8 cellular contexts compared by ENCODE assay signal in genomic region chr13:21176195-21176981, GRCh38. TPM values are rescaled to one million over a fixed set of nuclear protein-coding genes. Genes with fewer than 3 reads are reported as not detected.
A peak's percentile ranks its signal among the peaks of the same experiment; 100 is the strongest.
DNase-seq lines count a peak whose midpoint lies in the region; ATAC-seq and TF ChIP-seq lines count a peak whose summit lies in the region.

Gene MRPL57 (plus strand): TSS chr13:21176658. CDS start chr13:21176917, 259 bp downstream.
Gene SKA3 (minus strand): TSS chr13:21176552. CDS start chr13:21176477, 75 bp downstream.

- H3K9me3 ChIP-seq in left lung, result no peaks in the 10 kb centered on the region

- peak within 1 kb of the TSS; percentile 86 to 93 for H3K4me3 ChIP-seq in left lung

- intact Hi-C loops in left lung (cut with DNase I), result no loop called here

- H3K27ac ChIP-seq in left lung, result peak within 1 kb of the TSS; percentile 94 to 97

- peak; percentile 95 for ATAC-seq in GM19324 (IDR thresholded peaks at IDR 0.05; ENCODE audit: low FRiP score, unreplicated experiment)
- peak; percentile 80 for ATAC-seq in HG03469 (IDR thresholded peaks at IDR 0.05; ENCODE audit: unreplicated experiment)
- ATAC-seq in left lung, result peak; percentile 98

- H3K27me3 ChIP-seq in left lung, result no peaks in the 10 kb centered on the region

- H3K36me3 ChIP-seq in left lung, result no peaks in the 10 kb centered on the region

- TF ChIP-seq CTCF in left lung (IDR thresholded peaks at IDR 0.05), result peak in 1 of 2 donors; percentile 34

- DNase-seq in C1 segment of cervical spinal cord (lab: John Stamatoyannopoulos, UW), result peak; percentile 6 to 91 (median 84)
- DNase-seq in NCI-H526 treated with DMSO at 0.1 percent for 48 hours (lab: John Stamatoyannopoulos, UW), result peak; percentile 95
- peak; percentile 90 for DNase-seq in activated CD4-positive, alpha-beta T cell treated with anti-CD3 and anti-CD28 coated beads, Interleukin-2, amount 50 U/mL, for 1 hour
- DNase-seq in dedifferentiated amniotic fluid mesenchymal stem cell (ENCODE audit: extremely low spot score), result peak; percentile 82
- DNase-seq in left lung, result peak; percentile 92 to 96
- DNase-seq in stimulated activated CD4-positive, alpha-beta T cell treated with anti-CD3 and anti-CD28 coated beads, Interleukin-2, amount 100 ng/mL, for 48 hours, result peak; percentile 90 to 93

- H3K4me1 ChIP-seq in left lung, result peaks cover 7 to 21% of the 10 kb centered on the region in 2 donors

RNA-seq across cellular contexts. Expression of gene MRPL57, which starts in this region (rescaled TPM):
- 10 to 100 TPM; 17.3 to 18.5 TPM for total RNA-seq in left lung

RNA-seq across cellular contexts. Expression of gene SKA3, which starts in this region (rescaled TPM):
- 1 to 10 TPM; 2.0 to 4.8 TPM for total RNA-seq in left lung

Comparison
In these comparisons a context has a peak if more than half of its experiments do, and no peak if none do; other contexts are left out.
1. Peak in every context shown above with its lines: DNase-seq, ATAC-seq, H3K4me3 ChIP-seq and H3K27ac ChIP-seq.